In genomic region chr14:39102969-39103957, GRCh38 we compare ENCODE assay signal across 1 cellular context.
TF ChIP-seq lines count a peak whose summit lies in the region.

SEC23A (minus strand) TSS chr14:39103235; CDS start chr14:39096118, 7,117 bp downstream.

TF ChIP-seq in SK-N-SH, 30 proteins besides CTCF, POLR2A, EP300 and RAD21 (continued from another document):
- TF ChIP-seq GABPA (IDR thresholded peaks at IDR 0.05; ENCODE audit: low read depth) = peak; percentile 60
- TF ChIP-seq RCOR1 (IDR thresholded peaks at IDR 0.05; ENCODE audit: low read length) = no peak
- TF ChIP-seq YY1 (IDR thresholded peaks at IDR 0.05; ENCODE audit: low read depth) = 0 out of 2 replicates have a peak, but pooled peaks have one; percentile 64
- TF ChIP-seq PBX3 (IDR thresholded peaks at IDR 0.05) = no peak
- TF ChIP-seq SIN3A (IDR thresholded peaks at IDR 0.05; ENCODE audit: borderline replicate concordance, low read depth, low read length) = no peak
- no peak for TF ChIP-seq IRF3 (IDR thresholded peaks at IDR 0.05; ENCODE audit: low read depth, low read length)
- no peak for TF ChIP-seq TEAD4 (IDR thresholded peaks at IDR 0.05; ENCODE audit: borderline replicate concordance, insufficient read depth)
- TF ChIP-seq FOSL2 (IDR thresholded peaks at IDR 0.05; ENCODE audit: borderline replicate concordance, low read depth) = no peak
- peak; percentile 51 for TF ChIP-seq POLR2AphosphoS5 (IDR thresholded peaks at IDR 0.05; ENCODE audit: low read depth, low read length)
- TF ChIP-seq FOXJ3 (CRISPR knock-in tag; IDR thresholded peaks at IDR 0.05) = peak; percentile 23; the same call in 1 of the 2 replicates
- TF ChIP-seq FOXM1 (IDR thresholded peaks at IDR 0.05; ENCODE audit: low read depth) = no peak
- TF ChIP-seq RXRA (IDR thresholded peaks at IDR 0.05; ENCODE audit: borderline replicate concordance, low read depth) = no peak
